Comparison of ENCODE assay signal across 3 cellular contexts in the genomic region with DNA sequence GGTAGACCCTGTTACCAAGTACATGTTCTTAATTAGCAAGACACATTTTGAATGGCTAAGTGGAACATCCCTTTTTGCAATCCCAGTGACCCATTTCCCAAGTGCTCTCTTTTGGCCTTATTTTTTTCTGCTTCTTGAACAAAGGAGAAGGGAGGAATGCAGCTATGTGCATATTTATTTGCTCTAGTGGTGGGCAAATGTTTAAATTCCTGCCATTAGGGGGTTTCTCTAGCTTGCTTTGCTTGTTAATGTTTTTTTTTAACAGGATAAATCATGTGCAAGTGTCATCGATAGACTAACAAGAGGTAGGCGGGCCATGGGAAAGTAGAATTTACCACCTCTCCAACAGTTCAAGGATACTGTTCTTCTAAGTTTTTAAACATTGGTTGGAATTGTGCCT.
TF ChIP-seq lines count a peak whose summit lies in the region.

No MANE protein-coding gene starts in this region.

TF ChIP-seq in IMR-90, 13 proteins besides CTCF, POLR2A, EP300 and RAD21:
- TF ChIP-seq MXI1 (IDR thresholded peaks at IDR 0.05; ENCODE audit: borderline replicate concordance, low read depth, low read length), result no peak
- TF ChIP-seq RCOR1 (IDR thresholded peaks at IDR 0.05; ENCODE audit: insufficient replicate concordance, low read length), result no peak
- TF ChIP-seq SMC3 (IDR thresholded peaks at IDR 0.05; ENCODE audit: low read depth, low read length), result no peak
- TF ChIP-seq NFE2L2 (IDR thresholded peaks at IDR 0.05; ENCODE audit: low read depth, low read length), result no peak
- TF ChIP-seq MAFK (IDR thresholded peaks at IDR 0.05; ENCODE audit: low read depth, low read length), result no peak
- TF ChIP-seq CHD1 (IDR thresholded peaks at IDR 0.05; ENCODE audit: low read depth, low read length), result no peak
- TF ChIP-seq, protein P1, sequence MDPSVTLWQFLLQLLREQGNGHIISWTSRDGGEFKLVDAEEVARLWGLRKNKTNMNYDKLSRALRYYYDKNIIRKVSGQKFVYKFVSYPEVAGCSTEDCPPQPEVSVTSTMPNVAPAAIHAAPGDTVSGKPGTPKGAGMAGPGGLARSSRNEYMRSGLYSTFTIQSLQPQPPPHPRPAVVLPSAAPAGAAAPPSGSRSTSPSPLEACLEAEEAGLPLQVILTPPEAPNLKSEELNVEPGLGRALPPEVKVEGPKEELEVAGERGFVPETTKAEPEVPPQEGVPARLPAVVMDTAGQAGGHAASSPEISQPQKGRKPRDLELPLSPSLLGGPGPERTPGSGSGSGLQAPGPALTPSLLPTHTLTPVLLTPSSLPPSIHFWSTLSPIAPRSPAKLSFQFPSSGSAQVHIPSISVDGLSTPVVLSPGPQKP (IDR thresholded peaks at IDR 0.05; ENCODE audit: borderline replicate concordance, low read depth, low read length), result no peak
- no peak for TF ChIP-seq FOS (IDR thresholded peaks at IDR 0.05; ENCODE audit: low read depth, low read length)
- no peak for TF ChIP-seq CEBPB (IDR thresholded peaks at IDR 0.05; ENCODE audit: low read depth, low read length)
TF ChIP-seq in IMR-90: peak in this region for 0.

TF ChIP-seq in H1, 55 proteins besides CTCF, POLR2A, EP300 and RAD21:
- TF ChIP-seq TEAD4 (IDR thresholded peaks at IDR 0.05; ENCODE audit: low read depth, low read length) (peak; percentile 73), KDM1A (IDR thresholded peaks at IDR 0.05; ENCODE audit: borderline replicate concordance, low read length) (no peak)

TF ChIP-seq in HepG2, 621 proteins besides CTCF, POLR2A, EP300 and RAD21:
- no peak for TF ChIP-seq CEBPZ (IDR thresholded peaks at IDR 0.05; ENCODE audit: low read length)
